ENCODE assay signal across 8 cellular contexts in the genomic region with DNA sequence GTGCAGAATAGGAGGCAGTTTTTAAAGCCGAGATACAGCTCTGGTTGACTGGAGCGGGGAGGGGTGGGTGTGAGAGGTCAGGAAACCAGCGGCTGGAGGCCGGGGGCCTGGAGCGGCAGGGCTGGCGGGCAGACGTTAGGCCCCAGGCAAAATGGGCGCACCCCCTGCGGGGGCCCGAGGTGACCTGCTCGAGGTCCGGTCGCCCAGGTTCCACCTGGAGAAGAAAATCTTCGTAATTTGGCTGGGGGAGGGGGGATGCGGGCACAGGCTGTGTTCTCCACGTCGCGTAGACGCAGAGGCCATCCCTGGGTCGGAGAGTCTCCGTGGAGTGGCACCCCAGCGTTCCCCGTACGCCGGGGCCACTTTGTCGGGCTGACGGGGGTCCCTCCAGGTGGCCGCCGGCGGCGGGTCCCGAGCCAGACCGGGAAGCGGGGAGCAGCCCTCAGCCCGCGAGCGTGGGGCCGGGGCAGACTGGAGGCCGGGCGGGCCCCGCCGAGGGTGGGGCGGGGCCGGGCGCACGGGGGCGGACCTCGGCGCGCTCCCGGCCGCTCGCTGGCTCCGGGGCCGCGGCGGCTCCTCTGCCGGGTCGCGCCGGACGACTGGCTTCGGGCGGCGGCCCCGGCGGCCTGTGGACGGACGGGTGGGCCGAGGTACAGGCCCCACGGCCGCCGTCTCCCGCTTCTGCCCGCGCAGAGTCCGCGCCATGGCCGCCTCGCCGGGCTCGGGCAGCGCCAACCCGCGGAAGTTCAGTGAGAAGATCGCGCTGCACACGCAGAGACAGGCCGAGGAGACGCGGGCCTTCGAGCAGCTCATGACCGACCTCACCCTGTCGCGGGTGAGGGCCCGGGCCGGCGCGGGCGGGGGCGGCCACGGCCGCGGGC. TPM values are rescaled to one million over a fixed set of nuclear protein-coding genes. Genes with fewer than 3 reads are reported as not detected.
A peak's percentile ranks its signal among the peaks of the same experiment; 100 is the strongest.
DNase-seq lines count a peak whose midpoint lies in the region; ATAC-seq and TF ChIP-seq lines count a peak whose summit lies in the region.

A gene with protein sequence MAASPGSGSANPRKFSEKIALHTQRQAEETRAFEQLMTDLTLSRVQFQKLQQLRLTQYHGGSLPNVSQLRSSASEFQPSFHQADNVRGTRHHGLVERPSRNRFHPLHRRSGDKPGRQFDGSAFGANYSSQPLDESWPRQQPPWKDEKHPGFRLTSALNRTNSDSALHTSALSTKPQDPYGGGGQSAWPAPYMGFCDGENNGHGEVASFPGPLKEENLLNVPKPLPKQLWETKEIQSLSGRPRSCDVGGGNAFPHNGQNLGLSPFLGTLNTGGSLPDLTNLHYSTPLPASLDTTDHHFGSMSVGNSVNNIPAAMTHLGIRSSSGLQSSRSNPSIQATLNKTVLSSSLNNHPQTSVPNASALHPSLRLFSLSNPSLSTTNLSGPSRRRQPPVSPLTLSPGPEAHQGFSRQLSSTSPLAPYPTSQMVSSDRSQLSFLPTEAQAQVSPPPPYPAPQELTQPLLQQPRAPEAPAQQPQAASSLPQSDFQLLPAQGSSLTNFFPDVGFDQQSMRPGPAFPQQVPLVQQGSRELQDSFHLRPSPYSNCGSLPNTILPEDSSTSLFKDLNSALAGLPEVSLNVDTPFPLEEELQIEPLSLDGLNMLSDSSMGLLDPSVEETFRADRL (plus strand): TSS at position 555 of the 881 bp plus-strand sequence. CDS start 149 bp downstream, at position 704.

- DNase-seq in DMS53 (lab: John Stamatoyannopoulos, UW) (peak; percentile 71), DMS53 treated with DMSO at 0.1 percent for 48 hours (lab: John Stamatoyannopoulos, UW; ENCODE audit: unreplicated experiment) (no peak), HFFc6 (peak; percentile 26), MV-4-11 (lab: John Stamatoyannopoulos, UW) (peak; percentile 11), coronary artery (ENCODE audit: low spot score) (peak; percentile 78), left lung (peak; percentile 57 to 91)
- peak; percentile 49 to 53 for DNase-seq in activated CD4-positive, alpha-beta T cell treated with anti-CD3 and anti-CD28 coated beads for 4 hours
- DNase-seq in stimulated activated CD4-positive, alpha-beta T cell treated with anti-CD3 and anti-CD28 coated beads, Interleukin-4, amount 100 ng/mL, for 24 hours, result peak; percentile 50

- peak; percentile 93 for ATAC-seq in left lung

- H3K4me1 Mint-ChIP-seq in HFFc6 (ENCODE audit: low read depth), result peaks cover 44% of the 10 kb centered on the region

- H3K27me3 ChIP-seq in left lung, result peaks cover 0 to 18% of the 10 kb centered on the region in 2 donors

- H3K9me3 ChIP-seq in left lung, result no peaks in the 10 kb centered on the region

- peak within 1 kb of the TSS; percentile 83 for H3K27ac Mint-ChIP-seq in HFFc6

- TF ChIP-seq CTCF in HFFc6 (IDR thresholded peaks at IDR 0.05) (no peak), coronary artery (IDR thresholded peaks at IDR 0.05) (no peak), left lung (IDR thresholded peaks at IDR 0.05) (no peak)

- H3K27me3 Mint-ChIP-seq in HFFc6 (ENCODE audit: insufficient read depth), result peaks cover 4% of the 10 kb centered on the region; the same call in 1 of the 2 replicates

- peak within 1 kb of the TSS; percentile 97 to 99 for H3K27ac ChIP-seq in coronary artery
- H3K27ac ChIP-seq in left lung, result peak within 1 kb of the TSS; percentile 84 to 88

- peak within 1 kb of the TSS; percentile 95 for H3K4me3 ChIP-seq in coronary artery
- H3K4me3 ChIP-seq in left lung, result peak within 1 kb of the TSS; percentile 67 to 81

- H3K36me3 Mint-ChIP-seq in HFFc6 (ENCODE audit: low read depth), result peaks cover 16% of the 10 kb centered on the region; the same call in 1 of the 2 replicates

- no peaks in the 10 kb centered on the region for H3K36me3 ChIP-seq in left lung

- H3K4me1 ChIP-seq in left lung, result peaks cover 3 to 32% of the 10 kb centered on the region in 2 donors

- peak within 1 kb of the TSS; percentile 98 for H3K4me3 Mint-ChIP-seq in HFFc6

- intact Hi-C loops in left lung (cut with DNase I), result no loop called here

- no peaks in the 10 kb centered on the region for H3K9me3 Mint-ChIP-seq in HFFc6

RNA-seq across cellular contexts. Expression of the gene that starts here (rescaled TPM):
- 10 to 100 TPM; 21.5 to 24.3 (median 23.5) TPM for total RNA-seq in HFFc6 (2021; fragmentation: NEBNext Ultra II Directional; extraction: Animal tissue kit (Norgen Biotek cat#: 25700))
- 10 to 100 TPM; 33.0 to 36.4 TPM for total RNA-seq in left lung
